ENCODE assay signal across 22 cellular contexts in genomic region chr1:246580497-246581047, GRCh38. TPM values are rescaled to one million over a fixed set of nuclear protein-coding genes. Genes with fewer than 3 reads are reported as not detected.
A peak's percentile ranks its signal among the peaks of the same experiment; 100 is the strongest.
DNase-seq lines count a peak whose midpoint lies in the region; ATAC-seq and TF ChIP-seq lines count a peak whose summit lies in the region.
"Had no signal": no experiment of that assay in that cellular context is flagged by ENCODE, and none has a peak within 500 bp of the region (broad histone marks: within the 10 kb centered on the region; RNA-seq: fewer than 3 reads in every experiment).

No MANE protein-coding gene starts in this region.

- H3K4me1 ChIP-seq in heart right ventricle (peaks cover 10 to 86% (median 71%) of the 10 kb centered on the region in 9 donors), muscle layer of colon (ENCODE audit: insufficient read depth, low read length) (peaks cover 80% of the 10 kb centered on the region), tibial artery (peaks cover 0 to 80% (median 40%) of the 10 kb centered on the region in 4 donors)

- no peak for TF ChIP-seq CTCF in heart right ventricle (IDR thresholded peaks at IDR 0.05)
- TF ChIP-seq CTCF in tibial artery (IDR thresholded peaks at IDR 0.05), result no peak

- no peak overlapping the region for H3K4me3 Mint-ChIP-seq in T-helper 17 cell
- H3K4me3 Mint-ChIP-seq: stimulated activated memory B cell treated with anti-CD40 and anti-IgM and Interleukin-4, amounts not matched to agents 10 μg/mL and 1 μg/mL and 100 μg/mL, for 72 hours; type B pancreatic cell had no signal

- H3K9me3 ChIP-seq in heart right ventricle (no peaks in the 10 kb centered on the region), T-helper 17 cell (ENCODE audit: control insufficient read depth, low read length, poor library complexity, severe bottlenecking) (no peaks in the 10 kb centered on the region), muscle layer of colon (ENCODE audit: low read length) (no peaks in the 10 kb centered on the region), tibial artery (no peaks in the 10 kb centered on the region)

- H3K36me3 Mint-ChIP-seq in T-helper 17 cell (ENCODE audit: low read depth), result peaks cover 11% of the 10 kb centered on the region

- DNase-seq in heart right ventricle (no peak), left ventricle myocardium superior (no peak), T-helper 17 cell (no peak), tibial artery (no peak), iPS-NIHi11 (ENCODE audit: low spot score) (no peak)
- DNase-seq: activated CD4-positive, alpha-beta T cell treated with anti-CD3 and anti-CD28 coated beads for 48 hours; activated effector memory CD4-positive, alpha-beta T cell treated with anti-CD3 and anti-CD28 coated beads, Interleukin-2, amount 50 U/mL, for 16 hours; amygdala; C1 segment of cervical spinal cord; GDM1; NCI-H1694; NCI-H82; occipital lobe had no signal

- peak overlapping the region; percentile 74 for H3K27ac Mint-ChIP-seq in T-helper 17 cell
- H3K27ac Mint-ChIP-seq: type B pancreatic cell had no signal

- H3K4me3 ChIP-seq in heart right ventricle, result no peak overlapping the region
- H3K4me3 ChIP-seq in muscle layer of colon (ENCODE audit: low read depth in 1 of 2, low read length in 2 of 2), result no peak overlapping the region
- no peak overlapping the region for H3K4me3 ChIP-seq in tibial artery
- H3K4me3 ChIP-seq: cardiac muscle cell had no signal

- intact Hi-C loops in heart right ventricle (cut with DNase I), result no loop called here
- intact Hi-C loops in left ventricle myocardium superior (cut with micrococcal nuclease), result no loop called here
- intact Hi-C loops in tibial artery (cut with DNase I; ENCODE audit: low total_unique reads), result no loop called here

- no peak overlapping the region for H3K9ac ChIP-seq in muscle layer of colon (ENCODE audit: low read length)

- 91 to 92% methylated on average over 11 of the region's 11 CpGs for WGBS in heart right ventricle, 2 donors

- H3K36me3 ChIP-seq in heart right ventricle (peaks cover 0 to 11% (median 0%) of the 10 kb centered on the region in 9 donors), muscle layer of colon (ENCODE audit: insufficient read depth, low read length) (peaks cover 5% of the 10 kb centered on the region), tibial artery (no peaks in the 10 kb centered on the region)
- H3K36me3 ChIP-seq: cardiac muscle cell had no signal

- H3K4me1 Mint-ChIP-seq in T-helper 17 cell, result peaks cover 58% of the 10 kb centered on the region

- no peaks in the 10 kb centered on the region for H3K27me3 Mint-ChIP-seq in T-helper 17 cell
- H3K27me3 Mint-ChIP-seq: IgD-negative memory B cell; stimulated activated memory B cell treated with anti-CD40 and anti-IgM and Interleukin-4, amounts not matched to agents 10 μg/mL and 1 μg/mL and 100 μg/mL, for 72 hours had no signal

- H3K27ac ChIP-seq in heart right ventricle, result peak overlapping the region in 6 of 10 donors; percentile 41 to 68 (median 60)
- peak overlapping the region; percentile 22 for H3K27ac ChIP-seq in muscle layer of colon (ENCODE audit: low read depth, low read length)
- peak overlapping the region; percentile 11 to 47 for H3K27ac ChIP-seq in tibial artery
- H3K27ac ChIP-seq: epithelial cell of prostate, HL-60 had no signal

- no peak for ATAC-seq in heart right ventricle
- ATAC-seq in left ventricle myocardium superior, result no peak
- no peak for ATAC-seq in T-helper 17 cell
- ATAC-seq in GM21526 (IDR thresholded peaks at IDR 0.05; ENCODE audit: low FRiP score, unreplicated experiment), result no peak
- ATAC-seq in GM21717 (IDR thresholded peaks at IDR 0.05; ENCODE audit: unreplicated experiment), result no peak

- H3K27me3 ChIP-seq in heart right ventricle (no peaks in the 10 kb centered on the region), muscle layer of colon (ENCODE audit: control insufficient read depth in 1 of 2, insufficient read depth in 2 of 2, low read length in 2 of 2) (no peaks in the 10 kb centered on the region), tibial artery (no peaks in the 10 kb centered on the region)
- H3K27me3 ChIP-seq: cardiac muscle cell had no signal

RNA-seq across cellular contexts. Expression of gene CNST, which starts 14.3 kb away (rescaled TPM):
- total RNA-seq in heart right ventricle, result 10 to 100 TPM; 13.1 to 24.4 (median 15.4) TPM
- polyA plus RNA-seq in heart right ventricle, result 1 to 10 TPM; 5.6 to 6.6 TPM
- total RNA-seq in left ventricle myocardium superior, result 20.2 TPM
- total RNA-seq in T-helper 17 cell, result 10 to 100 TPM; 70.8 to 94.0 TPM

RNA-seq across cellular contexts. Expression of gene TFB2M, which starts 14.5 kb away (rescaled TPM):
- 10 to 100 TPM; 10.1 to 16.5 (median 13.6) TPM for total RNA-seq in heart right ventricle
- 1 to 10 TPM; 2.9 to 9.9 TPM for polyA plus RNA-seq in heart right ventricle
- total RNA-seq in left ventricle myocardium superior, result 17.4 TPM
- 10 to 100 TPM in 1 of 2 donors, 1 to 10 TPM in 1; 6.7 to 10.2 TPM for total RNA-seq in T-helper 17 cell
